29 cellular contexts compared by ENCODE assay signal in the genomic region with DNA sequence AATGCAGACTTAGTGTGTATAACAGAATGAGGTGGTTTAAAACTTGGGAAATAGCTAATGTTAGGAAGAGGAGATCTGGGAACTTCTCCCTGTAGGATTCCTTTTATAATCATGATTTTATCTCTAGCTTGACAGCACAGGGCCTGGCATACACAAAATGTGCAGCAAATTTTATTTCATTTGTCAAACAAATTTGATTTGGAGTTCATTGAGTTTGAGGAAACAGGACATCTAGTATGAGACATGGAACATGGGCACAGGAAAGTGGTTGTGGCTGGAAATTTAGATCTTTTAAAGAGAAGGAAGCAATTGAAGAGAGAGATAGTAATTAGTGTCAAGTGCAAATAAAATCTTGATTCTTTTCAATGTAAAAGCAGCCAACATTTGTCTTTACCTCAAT.
"Had no signal": no experiment of that assay in that cellular context is flagged by ENCODE, and none has a peak within 500 bp of the region (broad histone marks: within the 10 kb centered on the region; RNA-seq: fewer than 3 reads in every experiment).

No MANE protein-coding gene starts in this region.

- H3K4me1 Mint-ChIP-seq: immature natural killer cell; natural killer cell; stimulated activated memory B cell treated with anti-CD40 and anti-IgM and Interleukin-4, amounts not matched to agents 10 μg/mL and 1 μg/mL and 100 μg/mL, for 72 hours had no signal

- H3K4me3 ChIP-seq: left lung, lower lobe of right lung, ovary, right atrium auricular region, right lobe of liver, smooth muscle cell, suprapubic skin, thoracic aorta, tibial artery, upper lobe of right lung, uterus had no signal

- H3K9me3 Mint-ChIP-seq: immature natural killer cell; natural killer cell; stimulated activated memory B cell treated with anti-CD40 and anti-IgM and Interleukin-4, amounts not matched to agents 10 μg/mL and 1 μg/mL and 100 μg/mL, for 72 hours had no signal

- H3K36me3 ChIP-seq: left lung, lower lobe of right lung, ovary, right atrium auricular region, right lobe of liver, suprapubic skin, thoracic aorta, tibial artery, upper lobe of right lung, uterus had no signal

- H3K27me3 ChIP-seq: left lung, ovary, right atrium auricular region, right lobe of liver, suprapubic skin, tibial artery, upper lobe of right lung, uterus had no signal

- H3K36me3 Mint-ChIP-seq: immature natural killer cell; naive B cell; natural killer cell; stimulated activated memory B cell treated with anti-CD40 and anti-IgM and Interleukin-4, amounts not matched to agents 10 μg/mL and 1 μg/mL and 100 μg/mL, for 72 hours had no signal

- H3K4me3 Mint-ChIP-seq: immature natural killer cell; naive B cell; natural killer cell; nephron progenitor cell; stimulated activated memory B cell treated with anti-CD40 and anti-IgM and Interleukin-4, amounts not matched to agents 10 μg/mL and 1 μg/mL and 100 μg/mL, for 72 hours had no signal

- H3K9me3 ChIP-seq: left lung, lower lobe of right lung, ovary, right atrium auricular region, right lobe of liver, suprapubic skin, thoracic aorta, tibial artery, upper lobe of right lung, uterus had no signal

- H3K4me1 ChIP-seq: left lung, lower lobe of right lung, right atrium auricular region, right lobe of liver, suprapubic skin, upper lobe of right lung, uterus had no signal

- FAIRE-seq: islet of Langerhans, kidney had no signal

- H3K27ac Mint-ChIP-seq: immature natural killer cell; naive B cell; natural killer cell; nephron progenitor cell; progenitor cell of endocrine pancreas; stimulated activated memory B cell treated with anti-CD40 and anti-IgM and Interleukin-4, amounts not matched to agents 10 μg/mL and 1 μg/mL and 100 μg/mL, for 72 hours had no signal

- H3K27ac ChIP-seq: left lung, lower lobe of right lung, ovary, right atrium auricular region, right lobe of liver, suprapubic skin, thoracic aorta, tibial artery, upper lobe of right lung, uterus had no signal

- H3K4me2 ChIP-seq: smooth muscle cell had no signal

- DNase-seq: hypothalamus; immature natural killer cell; kidney; left colon; left lung; lower lobe of right lung; mammary epithelial cell; mesenchymal stem cell; naive B cell; natural killer cell; nephron progenitor cell; ovary; right lobe of liver; stimulated activated CD4-positive, alpha-beta T cell treated with anti-CD3 and anti-CD28 coated beads, Interleukin-1b, Interleukin-23, amount 100 ng/mL, for 48 hours; stimulated activated CD4-positive, alpha-beta T cell treated with anti-CD3 and anti-CD28 coated beads, Interleukin-2, amount 100 ng/mL, for 48 hours; stimulated activated CD4-positive, alpha-beta T cell treated with anti-CD3 and anti-CD28 coated beads, Interleukin-4, amount 100 ng/mL, for 4 hours; stimulated activated CD8-positive, alpha-beta memory T cell treated with anti-CD3 and anti-CD28 coated beads, Interleukin-4, amount 100 ng/mL, for 48 hours; stimulated activated naive CD4-positive, alpha-beta T cell treated with Interleukin-2 at 50 U/mL for 16 hours; tibial artery; trophoblast cell; upper lobe of right lung; uterus had no signal
